Comparison of ENCODE assay signal across 13 cellular contexts in the genomic region with DNA sequence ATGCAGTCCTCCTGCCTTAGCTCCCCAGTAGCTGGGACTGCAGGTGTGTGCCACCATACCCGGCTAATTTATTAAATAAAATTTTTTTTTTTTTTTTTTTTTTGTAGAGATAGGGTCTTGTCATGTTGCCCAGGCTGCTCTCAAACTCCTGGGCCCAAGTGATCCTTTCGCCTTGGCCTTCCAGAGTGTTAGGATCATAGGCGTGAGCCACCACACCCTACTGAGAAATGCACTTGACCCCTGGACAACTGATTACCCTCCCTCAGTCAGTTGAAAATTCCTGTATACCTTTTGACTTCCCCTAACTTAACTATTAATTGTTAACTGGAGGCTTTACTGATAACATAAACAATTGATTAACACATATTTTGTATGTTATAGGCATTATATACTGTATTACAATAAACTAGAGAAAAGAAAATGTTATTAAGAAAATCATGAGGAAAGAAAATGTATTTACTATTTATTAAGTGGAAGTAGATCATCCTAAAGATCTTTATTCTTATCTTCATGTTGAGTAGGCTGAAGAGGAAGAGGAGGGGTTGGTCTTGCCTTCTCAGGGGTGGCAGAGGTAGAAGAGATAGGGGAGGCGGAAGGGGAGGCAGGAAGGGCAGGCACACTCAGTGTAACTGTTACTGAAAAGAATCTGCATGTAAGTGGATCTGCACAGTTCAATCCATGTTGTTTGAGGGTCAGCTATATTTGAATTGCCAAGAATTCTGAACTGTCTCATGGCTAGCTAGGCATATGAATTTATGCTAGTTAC.
"Had no signal": no experiment of that assay in that cellular context is flagged by ENCODE, and none has a peak within 500 bp of the region (broad histone marks: within the 10 kb centered on the region; RNA-seq: fewer than 3 reads in every experiment).

No MANE protein-coding gene starts in this region.

- ATAC-seq: effector memory CD8-positive, alpha-beta T cell; foreskin keratinocyte; natural killer cell treated with Interleukin-12 subunit alpha and Interleukin-12 subunit beta and Interleukin-15 and Interleukin-18, amount 100 ng/mL, for 72 hours had no signal

- H3K9me3 ChIP-seq: ovary, right atrium auricular region, sigmoid colon, uterus had no signal

- H3K4me1 ChIP-seq: neural progenitor cell, uterus had no signal

- DNase-seq: effector memory CD8-positive, alpha-beta T cell; foreskin keratinocyte; kidney; nucleus accumbens; ovary; sigmoid colon; stimulated activated CD4-positive, alpha-beta T cell treated with anti-CD3 and anti-CD28 coated beads, Interleukin-12 subunit alpha, Interleukin-12 subunit beta, amount 100 ng/mL, for 4 hours; stimulated activated naive CD4-positive, alpha-beta T cell treated with Interleukin-2 at 50 U/mL for 16 hours; uterus had no signal

- FAIRE-seq: kidney had no signal

- H3K4me2 ChIP-seq: neural progenitor cell had no signal

- H3K27me3 ChIP-seq: foreskin keratinocyte, neural progenitor cell, right atrium auricular region, sigmoid colon, uterus had no signal

- H3K4me3 ChIP-seq: neural progenitor cell, ovary, right atrium auricular region, sigmoid colon, skin epidermis, uterus had no signal

- H3K27ac ChIP-seq: foreskin keratinocyte, neural progenitor cell, ovary, right atrium auricular region, sigmoid colon, skin epidermis, uterus had no signal

- H3K9ac ChIP-seq: neural progenitor cell had no signal

- H2AFZ ChIP-seq: neural progenitor cell had no signal

- H3K36me3 ChIP-seq: neural progenitor cell, ovary, right atrium auricular region, uterus had no signal
